1 cellular context compared by ENCODE assay signal in genomic region chr2:215876139-215876936, GRCh38.
TF ChIP-seq lines count a peak whose summit lies in the region.

No MANE protein-coding gene starts in this region.

TF ChIP-seq in IMR-90, 13 proteins besides CTCF, POLR2A, EP300 and RAD21 (continued from another document):
- TF ChIP-seq ELK1 (IDR thresholded peaks at IDR 0.05; ENCODE audit: borderline replicate concordance, low read depth, low read length) (no peak), BHLHE40 (IDR thresholded peaks at IDR 0.05; ENCODE audit: low read depth, low read length) (no peak), MAZ (IDR thresholded peaks at IDR 0.05; ENCODE audit: borderline replicate concordance, low read depth, low read length) (no peak), CEBPB (IDR thresholded peaks at IDR 0.05; ENCODE audit: low read depth, low read length) (no peak), RFX5 (IDR thresholded peaks at IDR 0.05; ENCODE audit: low read depth, low read length) (no peak), MXI1 (IDR thresholded peaks at IDR 0.05; ENCODE audit: borderline replicate concordance, low read depth, low read length) (no peak), CHD1 (IDR thresholded peaks at IDR 0.05; ENCODE audit: low read depth, low read length) (no peak), FOS (IDR thresholded peaks at IDR 0.05; ENCODE audit: low read depth, low read length) (no peak)
